ENCODE assay signal across 18 cellular contexts in genomic region chr1:235652364-235652763, GRCh38. TPM values are rescaled to one million over a fixed set of nuclear protein-coding genes. Genes with fewer than 3 reads are reported as not detected.
DNase-seq lines count a peak whose midpoint lies in the region; ATAC-seq lines count a peak whose summit lies in the region.
"Had no signal": no experiment of that assay in that cellular context is flagged by ENCODE, and none has a peak within 500 bp of the region (broad histone marks: within the 10 kb centered on the region; RNA-seq: fewer than 3 reads in every experiment).

No MANE protein-coding gene starts in this region.

- H3K27ac Mint-ChIP-seq in activated naive CD4-positive, alpha-beta T cell treated with anti-CD3 and anti-CD28 coated beads, Interleukin-2, amount 50 U/mL, for 24 hours = peak overlapping the region; percentile 30
- no peak overlapping the region for H3K27ac Mint-ChIP-seq in activated naive CD4-positive, alpha-beta T cell treated with anti-CD3 and anti-CD28 coated beads, Interleukin-2, amount 50 U/mL, for 72 hours
- H3K27ac Mint-ChIP-seq: GM23338, HFFc6 had no signal

- DNase-seq in activated naive CD4-positive, alpha-beta T cell treated with anti-CD3 and anti-CD28 coated beads, Interleukin-2, amount 50 U/mL, for 72 hours (ENCODE audit: low spot score in 2 of 2) = no peak
- DNase-seq in islet precursor cell (peak; percentile 32), putamen (ENCODE audit: low spot score) (peak; percentile 22), AG08396 (ENCODE audit: low spot score) (no peak)
- DNase-seq: 8988T; ACHN; C1 segment of cervical spinal cord; Calu3; CD4-positive, alpha-beta memory T cell; COR-L47; DMS53; DMS79 treated with DMSO at 0.1 percent for 48 hours; GF-D8; HFFc6 had no signal

- H3K27me3 Mint-ChIP-seq in activated naive CD4-positive, alpha-beta T cell treated with anti-CD3 and anti-CD28 coated beads, Interleukin-2, amount 50 U/mL, for 24 hours = peaks cover 44% of the 10 kb centered on the region

- H3K9me3 Mint-ChIP-seq in activated naive CD4-positive, alpha-beta T cell treated with anti-CD3 and anti-CD28 coated beads, Interleukin-2, amount 50 U/mL, for 24 hours = peaks cover 12% of the 10 kb centered on the region
- H3K9me3 Mint-ChIP-seq in activated naive CD4-positive, alpha-beta T cell treated with anti-CD3 and anti-CD28 coated beads, Interleukin-2, amount 50 U/mL, for 72 hours = peaks cover 5 to 7% of the 10 kb centered on the region in 2 donors
- H3K9me3 Mint-ChIP-seq: GM23338, HFFc6 had no signal

- H3K4me3 Mint-ChIP-seq in activated naive CD4-positive, alpha-beta T cell treated with anti-CD3 and anti-CD28 coated beads, Interleukin-2, amount 50 U/mL, for 24 hours = no peak overlapping the region
- H3K4me3 Mint-ChIP-seq: GM23338, HFFc6 had no signal

- peaks cover 18% of the 10 kb centered on the region for H3K4me1 Mint-ChIP-seq in activated naive CD4-positive, alpha-beta T cell treated with anti-CD3 and anti-CD28 coated beads, Interleukin-2, amount 50 U/mL, for 24 hours

- no peak for ATAC-seq in activated naive CD4-positive, alpha-beta T cell treated with anti-CD3 and anti-CD28 coated beads, Interleukin-2, amount 50 U/mL, for 72 hours
- no peak for ATAC-seq in HG02588 (IDR thresholded peaks at IDR 0.05; ENCODE audit: unreplicated experiment)
- ATAC-seq: A549, GM23338 had no signal

- peaks cover 10% of the 10 kb centered on the region for H3K36me3 Mint-ChIP-seq in activated naive CD4-positive, alpha-beta T cell treated with anti-CD3 and anti-CD28 coated beads, Interleukin-2, amount 50 U/mL, for 24 hours
- peaks cover 16 to 29% of the 10 kb centered on the region in 2 donors for H3K36me3 Mint-ChIP-seq in activated naive CD4-positive, alpha-beta T cell treated with anti-CD3 and anti-CD28 coated beads, Interleukin-2, amount 50 U/mL, for 72 hours

RNA-seq across cellular contexts. Expression of gene GNG4, which starts 2.8 kb away (rescaled TPM):
- total RNA-seq in activated naive CD4-positive, alpha-beta T cell treated with anti-CD3 and anti-CD28 coated beads, Interleukin-2, amount 50 U/mL, for 72 hours = under 1 TPM; 0.70 to 0.75 TPM

Comparison
In these comparisons a context has a peak if more than half of its experiments do, and no peak if none do; other contexts are left out.
1. DNase-seq: peak in islet precursor cell (single experiment) and putamen (single experiment); none in activated naive CD4-positive, alpha-beta T cell treated with anti-CD3 and anti-CD28 coated beads, Interleukin-2, amount 50 U/mL, for 72 hours (0 of 2) and AG08396 (single experiment).